Comparison of ENCODE assay signal across 1 cellular context in genomic region chr3:78242724-78243123, GRCh38.
TF ChIP-seq lines count a peak whose summit lies in the region.

No MANE protein-coding gene starts in this region.

TF ChIP-seq in HepG2, 621 proteins besides CTCF, POLR2A, EP300 and RAD21 (continued from another document):
- TF ChIP-seq TRAFD1 (CRISPR knock-in tag; IDR thresholded peaks at IDR 0.05; ENCODE audit: borderline replicate concordance) = no peak
- TF ChIP-seq SATB2 (CRISPR knock-in tag; IDR thresholded peaks at IDR 0.05) = no peak
- TF ChIP-seq THAP11 (CRISPR knock-in tag; IDR thresholded peaks at IDR 0.05) = no peak
- peak in 1 of 2 experiments; percentile 64; a peak in 2 of 4 replicates for TF ChIP-seq MAFK (conservative IDR thresholded peaks at IDR 0.05 in 1 of 2, IDR thresholded peaks at IDR 0.05 in 1 of 2; ENCODE audit: low read length in 2 of 2)
- TF ChIP-seq YEATS2 (CRISPR knock-in tag; IDR thresholded peaks at IDR 0.05; ENCODE audit: borderline replicate concordance) = no peak
